ENCODE assay signal across 1 cellular context in genomic region chr3:58009026-58009748, GRCh38.
TF ChIP-seq lines count a peak whose summit lies in the region.

No MANE protein-coding gene starts in this region.

TF ChIP-seq in HepG2, 621 proteins besides CTCF, POLR2A, EP300 and RAD21 (continued from another document and continues in another):
- TF ChIP-seq ZNF510 (CRISPR knock-in tag; IDR thresholded peaks at IDR 0.05; ENCODE audit: low read depth) (0 out of 2 replicates have a peak, but pooled peaks have one; percentile 21), ESRRA (CRISPR knock-in tag; IDR thresholded peaks at IDR 0.05; ENCODE audit: low read depth) (no peak; the same call in 1 of the 2 replicates), ZNF282 (IDR thresholded peaks at IDR 0.05; ENCODE audit: partially characterized antibody) (no peak), PAX8 (CRISPR knock-in tag; IDR thresholded peaks at IDR 0.05; ENCODE audit: borderline replicate concordance) (no peak), PHF8 (CRISPR knock-in tag; IDR thresholded peaks at IDR 0.05) (no peak), CCAR2 (optimal IDR thresholded peaks at IDR 0.05; ENCODE audit: low read depth, low read length) (no peak), ADNP (CRISPR knock-in tag; IDR thresholded peaks at IDR 0.05) (no peak), FOXA3 (CRISPR knock-in tag; IDR thresholded peaks at IDR 0.05) (no peak), ZNF331 (CRISPR knock-in tag; IDR thresholded peaks at IDR 0.05) (no peak), ZNF607 (CRISPR knock-in tag; IDR thresholded peaks at IDR 0.05; ENCODE audit: borderline replicate concordance) (0 out of 2 replicates have a peak, but pooled peaks have one; percentile 12), ZNF616 (CRISPR knock-in tag; IDR thresholded peaks at IDR 0.05; ENCODE audit: low read depth) (no peak), TGIF2 (CRISPR knock-in tag; IDR thresholded peaks at IDR 0.05) (0 out of 2 replicates have a peak, but pooled peaks have one; percentile 34), ZNF343 (CRISPR knock-in tag; IDR thresholded peaks at IDR 0.05) (no peak), ZNF788 (CRISPR knock-in tag; IDR thresholded peaks at IDR 0.05; ENCODE audit: borderline replicate concordance) (no peak), KLF16 (CRISPR knock-in tag; IDR thresholded peaks at IDR 0.05) (0 out of 4 replicates have a peak, but pooled peaks of 1 of the 2 experiments have one; percentile 1), NFE2L2 (IDR thresholded peaks at IDR 0.05; ENCODE audit: low read length) (no peak), ATF4 (CRISPR knock-in tag; IDR thresholded peaks at IDR 0.05) (peak in 1 of 2 experiments; percentile 30; a peak in 1 of 4 replicates), ZBTB49 (CRISPR knock-in tag; IDR thresholded peaks at IDR 0.05; ENCODE audit: borderline replicate concordance) (no peak), ZFY (CRISPR knock-in tag; IDR thresholded peaks at IDR 0.05) (no peak), ZNF639 (CRISPR knock-in tag; conservative IDR thresholded peaks at IDR 0.05) (no peak), MAFF (IDR thresholded peaks at IDR 0.05; ENCODE audit: low read depth, low read length) (no peak), JUN (CRISPR knock-in tag; IDR thresholded peaks at IDR 0.05) (no peak), GPBP1L1 (CRISPR knock-in tag; IDR thresholded peaks at IDR 0.05) (no peak), HMGXB4 (CRISPR knock-in tag; IDR thresholded peaks at IDR 0.05; ENCODE audit: borderline replicate concordance in 1 of 2, low read depth in 1 of 2) (0 out of 4 replicates have a peak, but pooled peaks have one; percentile 1 to 57), NR2C2 (CRISPR knock-in tag; IDR thresholded peaks at IDR 0.05; ENCODE audit: borderline replicate concordance) (no peak), SOX13 (IDR thresholded peaks at IDR 0.05) (no peak), SOX13 (CRISPR knock-in tag; conservative IDR thresholded peaks at IDR 0.05 in 1 of 2, IDR thresholded peaks at IDR 0.05 in 1 of 2) (no peak), ZFP1 (CRISPR knock-in tag; IDR thresholded peaks at IDR 0.05) (no peak), RARG (CRISPR knock-in tag; IDR thresholded peaks at IDR 0.05; ENCODE audit: low read depth) (no peak), KMT2B (CRISPR knock-in tag; IDR thresholded peaks at IDR 0.05) (no peak), KLF11 (CRISPR knock-in tag; IDR thresholded peaks at IDR 0.05) (no peak; the same call in 1 of the 2 replicates), ZNF670 (CRISPR knock-in tag; IDR thresholded peaks at IDR 0.05; ENCODE audit: borderline replicate concordance) (no peak), ZNF296 (CRISPR knock-in tag; conservative IDR thresholded peaks at IDR 0.05) (no peak), THAP7 (CRISPR knock-in tag; IDR thresholded peaks at IDR 0.05) (no peak), RFX5 (IDR thresholded peaks at IDR 0.05; ENCODE audit: low read depth, low read length) (no peak), FOXK1 (CRISPR knock-in tag; IDR thresholded peaks at IDR 0.05; ENCODE audit: borderline replicate concordance, low read depth) (no peak), ZNF678 (CRISPR knock-in tag; IDR thresholded peaks at IDR 0.05) (no peak), ZSCAN5A (CRISPR knock-in tag; IDR thresholded peaks at IDR 0.05; ENCODE audit: borderline replicate concordance) (no peak), AKAP8 (CRISPR knock-in tag; IDR thresholded peaks at IDR 0.05) (peak; percentile 52; the same call in 1 of the 2 replicates), KMT2A (CRISPR knock-in tag; IDR thresholded peaks at IDR 0.05) (no peak), ELF3 (CRISPR knock-in tag; IDR thresholded peaks at IDR 0.05) (no peak), ZNF280B (CRISPR knock-in tag; IDR thresholded peaks at IDR 0.05; ENCODE audit: borderline replicate concordance) (no peak), GATA4 (IDR thresholded peaks at IDR 0.05; ENCODE audit: borderline replicate concordance, low read depth) (no peak), TEF (CRISPR knock-in tag; IDR thresholded peaks at IDR 0.05) (no peak), ZEB1 (IDR thresholded peaks at IDR 0.05; ENCODE audit: insufficient replicate concordance, low read depth) (no peak), ZNF776 (CRISPR knock-in tag; IDR thresholded peaks at IDR 0.05) (0 out of 2 replicates have a peak, but pooled peaks have one; percentile 11), FOXC1 (CRISPR knock-in tag; IDR thresholded peaks at IDR 0.05; ENCODE audit: borderline replicate concordance) (no peak), ATM (IDR thresholded peaks at IDR 0.05; ENCODE audit: borderline replicate concordance) (no peak), KDM4B (CRISPR knock-in tag; IDR thresholded peaks at IDR 0.05) (no peak), MXD1 (CRISPR knock-in tag; IDR thresholded peaks at IDR 0.05) (0 out of 2 replicates have a peak, but pooled peaks have one; percentile 60), ZNF225 (CRISPR knock-in tag; IDR thresholded peaks at IDR 0.05) (no peak), ZBTB39 (CRISPR knock-in tag; IDR thresholded peaks at IDR 0.05) (no peak), DPF2 (CRISPR knock-in tag; IDR thresholded peaks at IDR 0.05; ENCODE audit: borderline replicate concordance, low read depth) (no peak), ZNF354B (CRISPR knock-in tag; IDR thresholded peaks at IDR 0.05) (no peak), HNRNPLL (IDR thresholded peaks at IDR 0.05; ENCODE audit: low read depth, low read length, poor library complexity, severe bottlenecking) (no peak), ZSCAN20 (CRISPR knock-in tag; IDR thresholded peaks at IDR 0.05; ENCODE audit: borderline replicate concordance) (no peak), TOE1 (CRISPR knock-in tag; IDR thresholded peaks at IDR 0.05) (no peak), ZFP37 (CRISPR knock-in tag; IDR thresholded peaks at IDR 0.05; ENCODE audit: borderline replicate concordance) (no peak), ZNF841 (CRISPR knock-in tag; IDR thresholded peaks at IDR 0.05; ENCODE audit: borderline replicate concordance) (no peak)
